Comparison of ENCODE assay signal across 17 cellular contexts in the genomic region with DNA sequence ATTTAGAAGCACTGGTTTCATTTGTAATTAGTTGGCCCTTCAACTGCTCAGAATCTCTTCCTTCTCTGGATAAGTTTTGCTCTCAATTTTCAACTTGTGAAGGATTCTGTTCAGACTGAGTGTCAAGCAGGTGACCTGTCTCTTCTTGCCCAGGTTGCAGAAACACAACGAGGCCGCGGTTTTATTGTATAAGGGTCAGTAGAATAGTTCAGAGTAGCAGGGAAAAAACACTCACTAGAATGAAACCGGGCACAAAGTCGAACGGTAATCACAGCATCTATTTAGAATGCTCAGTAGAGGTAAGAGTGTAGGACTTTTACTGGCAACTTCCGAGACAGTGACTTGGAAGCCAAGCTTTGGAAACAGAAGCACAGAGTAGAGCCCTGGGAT.
"Had no signal": no experiment of that assay in that cellular context is flagged by ENCODE, and none has a peak within 500 bp of the region (broad histone marks: within the 10 kb centered on the region; RNA-seq: fewer than 3 reads in every experiment).

No MANE protein-coding gene starts in this region.

- H3K4me3 Mint-ChIP-seq: immature natural killer cell; natural killer cell treated with Interleukin-12 subunit alpha and Interleukin-12 subunit beta and Interleukin-15 and Interleukin-18, amount 100 ng/mL, for 72 hours; stimulated activated memory B cell treated with anti-CD40 and anti-IgM and Interleukin-4, amounts not matched to agents 10 μg/mL and 1 μg/mL and 100 μg/mL, for 72 hours; stimulated activated naive CD8-positive, alpha-beta T cell treated with anti-CD3 and anti-CD28 coated beads, Interleukin-15, Interleukin-2, amounts not matched to agents 100 ng/mL and 50 ng/mL, for 24 hours had no signal

- H3K36me3 ChIP-seq: pancreas, tibial nerve, upper lobe of right lung had no signal

- DNase-seq: dorsolateral prefrontal cortex; effector CD8-positive, alpha-beta T cell; immature natural killer cell; occipital lobe; pancreas; right cardiac atrium; stimulated activated CD4-positive, alpha-beta T cell treated with anti-CD3 and anti-CD28 coated beads, Interleukin-4, amount 100 ng/mL, for 1 hour; upper lobe of right lung had no signal

- H3K27ac Mint-ChIP-seq: immature natural killer cell; natural killer cell treated with Interleukin-12 subunit alpha and Interleukin-12 subunit beta and Interleukin-15 and Interleukin-18, amount 100 ng/mL, for 72 hours; progenitor cell of endocrine pancreas; stimulated activated memory B cell treated with anti-CD40 and anti-IgM and Interleukin-4, amounts not matched to agents 10 μg/mL and 1 μg/mL and 100 μg/mL, for 72 hours; stimulated activated naive CD8-positive, alpha-beta T cell treated with anti-CD3 and anti-CD28 coated beads, Interleukin-15, Interleukin-2, amounts not matched to agents 100 ng/mL and 50 ng/mL, for 24 hours had no signal

- H3K27ac ChIP-seq: dorsolateral prefrontal cortex, pancreas, tibial nerve, upper lobe of right lung had no signal

- H3K27me3 ChIP-seq: dorsolateral prefrontal cortex, pancreas, tibial nerve, upper lobe of right lung had no signal

- H3K36me3 Mint-ChIP-seq: natural killer cell treated with Interleukin-12 subunit alpha and Interleukin-12 subunit beta and Interleukin-15 and Interleukin-18, amount 100 ng/mL, for 72 hours; stimulated activated memory B cell treated with anti-CD40 and anti-IgM and Interleukin-4, amounts not matched to agents 10 μg/mL and 1 μg/mL and 100 μg/mL, for 72 hours had no signal

- H3K27me3 Mint-ChIP-seq: natural killer cell treated with Interleukin-12 subunit alpha and Interleukin-12 subunit beta and Interleukin-15 and Interleukin-18, amount 100 ng/mL, for 72 hours; progenitor cell of endocrine pancreas; stimulated activated memory B cell treated with anti-CD40 and anti-IgM and Interleukin-4, amounts not matched to agents 10 μg/mL and 1 μg/mL and 100 μg/mL, for 72 hours had no signal

- H3K4me2 ChIP-seq: smooth muscle cell had no signal

- H3K4me1 ChIP-seq: upper lobe of right lung had no signal

- H3K9me3 ChIP-seq: pancreas, tibial nerve, upper lobe of right lung had no signal

- H3K4me3 ChIP-seq: dorsolateral prefrontal cortex, pancreas, smooth muscle cell, tibial nerve, upper lobe of right lung had no signal

- H3K9me3 Mint-ChIP-seq: natural killer cell treated with Interleukin-12 subunit alpha and Interleukin-12 subunit beta and Interleukin-15 and Interleukin-18, amount 100 ng/mL, for 72 hours; stimulated activated memory B cell treated with anti-CD40 and anti-IgM and Interleukin-4, amounts not matched to agents 10 μg/mL and 1 μg/mL and 100 μg/mL, for 72 hours had no signal

- H3K4me1 Mint-ChIP-seq: immature natural killer cell had no signal

- ATAC-seq: esophagus mucosa; natural killer cell treated with Interleukin-12 subunit alpha and Interleukin-12 subunit beta and Interleukin-15 and Interleukin-18, amount 100 ng/mL, for 72 hours; pancreas; right cardiac atrium; stimulated activated memory B cell treated with anti-CD40 and anti-IgM and Interleukin-4, amounts not matched to agents 10 μg/mL and 1 μg/mL and 100 μg/mL, for 72 hours; upper lobe of right lung had no signal

- FAIRE-seq: frontal cortex, keratinocyte, pancreas had no signal
